Comparison of ENCODE assay signal across 8 cellular contexts in the genomic region with DNA sequence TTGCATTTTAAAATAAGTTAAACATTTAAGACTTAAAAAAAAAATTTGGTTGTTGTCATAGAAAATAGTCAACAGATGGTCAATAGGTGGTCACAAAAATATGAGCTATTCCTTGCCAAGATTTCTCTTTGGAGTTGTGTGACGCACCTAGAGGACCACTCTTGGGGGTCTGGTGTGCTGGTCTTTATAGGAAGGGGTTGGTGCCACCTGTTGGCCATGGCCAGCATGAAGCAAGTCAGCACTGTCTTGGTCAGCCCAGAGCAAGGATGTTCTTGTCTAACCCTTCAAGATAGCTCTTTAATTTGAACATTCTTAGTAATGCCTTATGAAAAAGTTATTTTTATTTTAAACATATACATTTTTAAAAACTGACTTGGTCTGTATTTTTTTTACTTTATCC.
DNase-seq lines count a peak whose midpoint lies in the region; ATAC-seq and TF ChIP-seq lines count a peak whose summit lies in the region.
"Had no signal": no experiment of that assay in that cellular context is flagged by ENCODE, and none has a peak within 500 bp of the region (broad histone marks: within the 10 kb centered on the region; RNA-seq: fewer than 3 reads in every experiment).

No MANE protein-coding gene starts in this region.

- intact Hi-C loops in Panc1 (cut with micrococcal nuclease; ENCODE audit: unreplicated experiment): no loop called here

- ATAC-seq in Panc1 (no peak), GM18861 (IDR thresholded peaks at IDR 0.05; ENCODE audit: unreplicated experiment) (no peak), GM18858 (IDR thresholded peaks at IDR 0.05; ENCODE audit: unreplicated experiment) (no peak)
- ATAC-seq: left ventricle myocardium superior had no signal

- peaks cover 39% of the 10 kb centered on the region for H3K4me1 ChIP-seq in DOHH2 (ENCODE audit: control insufficient read depth, low read length)
- H3K4me1 ChIP-seq in Panc1 (ENCODE audit: control insufficient read depth, insufficient read depth, low read length): no peaks in the 10 kb centered on the region
- no peaks in the 10 kb centered on the region for H3K4me1 ChIP-seq in mesendoderm (ENCODE audit: control insufficient read depth, low read depth, low read length)

- no peaks in the 10 kb centered on the region for H3K36me3 ChIP-seq in DOHH2 (ENCODE audit: control insufficient read depth, low read length)
- H3K36me3 ChIP-seq in Panc1 (ENCODE audit: control insufficient read depth, insufficient read depth, low read length): no peaks in the 10 kb centered on the region
- no peaks in the 10 kb centered on the region for H3K36me3 ChIP-seq in mesendoderm (ENCODE audit: control insufficient read depth, insufficient read depth, low read length)

- H4K8ac ChIP-seq in mesendoderm (ENCODE audit: low read depth, low read length): no peak overlapping the region

- no peak overlapping the region for H3K23ac ChIP-seq in mesendoderm (ENCODE audit: low read length)

- H3K27me3 ChIP-seq in DOHH2 (ENCODE audit: control insufficient read depth, low read length): no peaks in the 10 kb centered on the region
- H3K27me3 ChIP-seq in Panc1 (ENCODE audit: control insufficient read depth, insufficient read depth, low read length): no peaks in the 10 kb centered on the region
- no peaks in the 10 kb centered on the region for H3K27me3 ChIP-seq in mesendoderm (ENCODE audit: insufficient read depth, low read length, poor library complexity)

- no peaks in the 10 kb centered on the region for H4K20me1 ChIP-seq in DOHH2 (ENCODE audit: control insufficient read depth, insufficient read depth, low read depth, low read length)

- no peaks in the 10 kb centered on the region for H3K79me1 ChIP-seq in mesendoderm (ENCODE audit: low read length)

- peak; percentile 38 for DNase-seq in HT1080 (ENCODE audit: low read depth)
- no peak for DNase-seq in Panc1 (ENCODE audit: low read depth, low spot score)
- peak; percentile 76 for DNase-seq in mesendoderm
- no peak for DNase-seq in stimulated activated CD4-positive, alpha-beta T cell treated with anti-CD3 and anti-CD28 coated beads, Interleukin-1b, Interleukin-23, amount 100 ng/mL, for 48 hours
- DNase-seq: left ventricle myocardium superior had no signal

- H2BK120ac ChIP-seq in mesendoderm (ENCODE audit: low read depth, low read length): no peak overlapping the region

- no peak overlapping the region for H3K4me2 ChIP-seq in DOHH2 (ENCODE audit: low read length)
- no peak overlapping the region for H3K4me2 ChIP-seq in mesendoderm (ENCODE audit: low read length)

- POLR2A ChIA-PET in Panc1 (lab: Charles Lee): no interaction called here

- no peak overlapping the region for H2BK15ac ChIP-seq in mesendoderm (replicated peaks; ENCODE audit: low read depth)

- H3K18ac ChIP-seq in mesendoderm (ENCODE audit: low read length): no peak overlapping the region

- H3K27ac ChIP-seq in DOHH2 (ENCODE audit: low read depth, low read length): no peak overlapping the region
- no peak overlapping the region for H3K27ac ChIP-seq in Panc1 (ENCODE audit: low read length)
- H3K27ac ChIP-seq in mesendoderm (ENCODE audit: low read depth, low read length): no peak overlapping the region

- H4K5ac ChIP-seq in mesendoderm (ENCODE audit: low read length): no peak overlapping the region

- H3K9me3 ChIP-seq in DOHH2 (ENCODE audit: control insufficient read depth, insufficient read depth, low read length): no peaks in the 10 kb centered on the region
- no peaks in the 10 kb centered on the region for H3K9me3 ChIP-seq in Panc1 (ENCODE audit: control insufficient read depth, insufficient read depth, low read depth, low read length)

- no peak overlapping the region for H3K56ac ChIP-seq in mesendoderm (ENCODE audit: low read length)

- peaks cover 12% of the 10 kb centered on the region; the same call in 1 of the 2 replicates for H3F3A ChIP-seq in DOHH2 (ENCODE audit: control insufficient read depth, insufficient read depth)

- H3K4me3 ChIP-seq in DOHH2 (ENCODE audit: low read length): no peak overlapping the region
- no peak overlapping the region for H3K4me3 ChIP-seq in Panc1 (ENCODE audit: low read depth in 2 of 2, low read length in 2 of 2)
- no peak overlapping the region for H3K4me3 ChIP-seq in mesendoderm (ENCODE audit: low read length)

- CTCF ChIA-PET in Panc1 (lab: Charles Lee): interaction anchor here (0.7 kb wide), 1 partner anchor 858 kb away, joined by 3 read pairs; no protein-coding TSS in a partner anchor

- H2BK5ac ChIP-seq in mesendoderm (ENCODE audit: low read length): no peak overlapping the region

- no TSS peak for BruUV-seq in Panc1 (replicated peaks; lab: Mats Ljungman, UMichigan)

- no peaks in the 10 kb centered on the region for H3K9me2 ChIP-seq in DOHH2 (replicated peaks; ENCODE audit: control insufficient read depth, low read length)

- in situ Hi-C loops in Panc1 (cut with HindIII; ENCODE audit: low pct_unique_long_range_greater_than_20kb, low sequenced_read_pairs): no loop called here

- WGBS in mesendoderm (ENCODE audit: extremely low coverage, insufficient coverage, low lambda C conversion rate): no CpG with 5 or more reads among the region's 1 CpG

- TF ChIP-seq CTCF in DOHH2 (IDR thresholded peaks at IDR 0.05; ENCODE audit: low read depth, low read length, poor library complexity, severe bottlenecking) (peak; percentile 67), Panc1 (IDR thresholded peaks at IDR 0.05) (peak; percentile 35)

- H2AK5ac ChIP-seq in mesendoderm (ENCODE audit: low read length): no peak overlapping the region

- no peak overlapping the region for H3K4ac ChIP-seq in mesendoderm (ENCODE audit: low read depth, low read length)

- H3K79me2 ChIP-seq in DOHH2 (ENCODE audit: control insufficient read depth, low read length): no peaks in the 10 kb centered on the region
- H3K79me2 ChIP-seq in mesendoderm (ENCODE audit: control insufficient read depth, insufficient read depth, low read length): no peaks in the 10 kb centered on the region

- no peak overlapping the region for H3K9ac ChIP-seq in mesendoderm (ENCODE audit: low read length)

Comparison
In these comparisons a context has a peak if more than half of its experiments do, and no peak if none do; other contexts are left out.
1. DNase-seq: peak in HT1080 (single experiment) and mesendoderm (single experiment); none in Panc1 (single experiment) and stimulated activated CD4-positive, alpha-beta T cell treated with anti-CD3 and anti-CD28 coated beads, Interleukin-1b, Interleukin-23, amount 100 ng/mL, for 48 hours (single experiment).